ENCODE assay signal across 8 cellular contexts in the genomic region with DNA sequence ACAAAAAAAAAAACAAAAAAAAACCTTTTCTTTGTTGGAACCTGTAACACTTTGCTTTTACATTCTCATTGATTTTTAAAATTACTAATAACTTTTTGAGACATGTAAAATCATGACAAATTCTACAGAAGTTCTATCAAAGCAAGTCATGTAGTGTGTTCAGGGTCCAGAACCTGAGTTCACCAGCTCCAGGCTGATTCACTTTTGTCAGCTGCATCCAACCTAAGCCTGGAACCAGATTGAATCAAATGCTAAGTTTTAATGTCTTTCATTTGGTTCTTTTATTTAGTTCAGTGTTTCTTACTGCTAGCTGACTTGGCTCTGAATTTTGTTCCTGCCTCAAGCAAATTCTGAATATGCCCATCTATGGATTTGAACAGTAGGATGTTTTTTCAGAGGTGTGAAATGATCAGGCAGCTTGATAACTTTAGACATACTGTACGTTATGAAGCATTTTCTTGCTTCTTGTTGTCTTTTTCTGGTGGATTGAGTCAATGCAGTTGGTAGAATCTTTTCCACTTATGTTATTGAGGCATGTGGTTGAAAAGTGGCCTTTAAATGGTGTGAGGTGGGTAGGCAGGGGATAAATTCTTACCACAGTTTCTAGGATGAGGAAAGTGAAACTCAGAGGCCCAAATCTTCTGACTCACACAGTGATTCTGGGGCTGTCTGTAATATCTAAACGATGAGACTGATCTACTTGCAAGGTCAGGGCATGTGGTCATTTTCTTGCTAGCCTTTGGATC.
DNase-seq lines count a peak whose midpoint lies in the region; ATAC-seq and TF ChIP-seq lines count a peak whose summit lies in the region.
"Not testable (repeated sequence)": the region's sequence is repeated elsewhere in the genome, so short reads cannot be mapped to it uniquely, and the experiment has no call there.

No MANE protein-coding gene starts in this region.

- no CpG with 5 or more reads among the region's 2 CpGs for WGBS in heart right ventricle, 2 donors

- H3K27me3 Mint-ChIP-seq in activated T-cell treated with anti-CD3 and anti-CD28 coated beads, Interleukin-2, amount 50 U/mL, for 4 hours (ENCODE audit: low read depth): not testable (repeated sequence)

- not testable (repeated sequence) for H3K4me3 ChIP-seq in heart right ventricle

- H3K4me3 Mint-ChIP-seq in activated T-cell treated with anti-CD3 and anti-CD28 coated beads, Interleukin-2, amount 50 U/mL, for 4 hours; stimulated activated effector memory CD8-positive, alpha-beta T cell treated with anti-CD3 and anti-CD28 coated beads, Interleukin-12 subunit alpha, Interleukin-12 subunit beta, amount 100 ng/mL, for 72 hours: not testable (repeated sequence)

- not testable (repeated sequence) for H3K9me3 ChIP-seq in heart right ventricle

- intact Hi-C loops in heart right ventricle (cut with DNase I): not testable (repeated sequence)

- H3K27me3 ChIP-seq in heart right ventricle: not testable (repeated sequence)

- not testable (repeated sequence) for H3K27ac ChIP-seq in heart right ventricle

- H3K9me3 Mint-ChIP-seq in activated T-cell treated with anti-CD3 and anti-CD28 coated beads, Interleukin-2, amount 50 U/mL, for 4 hours; stimulated activated effector memory CD8-positive, alpha-beta T cell treated with anti-CD3 and anti-CD28 coated beads, Interleukin-12 subunit alpha, Interleukin-12 subunit beta, amount 100 ng/mL, for 72 hours: not testable (repeated sequence)

- not testable (repeated sequence) for H3K36me3 ChIP-seq in heart right ventricle

- ATAC-seq in GM18498 (IDR thresholded peaks at IDR 0.05; ENCODE audit: unreplicated experiment) (peak; percentile 67), GM19463 (IDR thresholded peaks at IDR 0.05; ENCODE audit: unreplicated experiment) (peak; percentile 69), HG02571 (IDR thresholded peaks at IDR 0.05; ENCODE audit: unreplicated experiment) (peak; percentile 63), HG03045 (IDR thresholded peaks at IDR 0.05; ENCODE audit: unreplicated experiment) (peak; percentile 51), HG03571 (IDR thresholded peaks at IDR 0.05; ENCODE audit: unreplicated experiment) (peak; percentile 60), heart right ventricle (peak in 6 of 8 donors; percentile 13 to 81 (median 41))
- ATAC-seq in activated T-cell treated with anti-CD3 and anti-CD28 coated beads, Interleukin-2, amount 50 U/mL, for 4 hours: peak; percentile 90 to 91
- peak; percentile 98 for ATAC-seq in stimulated activated effector memory CD8-positive, alpha-beta T cell treated with anti-CD3 and anti-CD28 coated beads, Interleukin-12 subunit alpha, Interleukin-12 subunit beta, amount 100 ng/mL, for 72 hours

- TF ChIP-seq CTCF in heart right ventricle (IDR thresholded peaks at IDR 0.05): not testable (repeated sequence)

- not testable (repeated sequence) for H3K4me1 Mint-ChIP-seq in activated T-cell treated with anti-CD3 and anti-CD28 coated beads, Interleukin-2, amount 50 U/mL, for 4 hours (ENCODE audit: low read depth)
- peaks cover 14% of the 10 kb centered on the region for H3K4me1 Mint-ChIP-seq in stimulated activated effector memory CD8-positive, alpha-beta T cell treated with anti-CD3 and anti-CD28 coated beads, Interleukin-12 subunit alpha, Interleukin-12 subunit beta, amount 100 ng/mL, for 72 hours

- not testable (repeated sequence) for H3K4me1 ChIP-seq in heart right ventricle

- not testable (repeated sequence) for DNase-seq in activated T-cell treated with anti-CD3 and anti-CD28 coated beads, Interleukin-2, amount 50 U/mL, for 4 hours; heart right ventricle; stimulated activated effector memory CD8-positive, alpha-beta T cell treated with anti-CD3 and anti-CD28 coated beads, Interleukin-12 subunit alpha, Interleukin-12 subunit beta, amount 100 ng/mL, for 72 hours (ENCODE audit: low spot score in 2 of 2)

- not testable (repeated sequence) for H3K36me3 Mint-ChIP-seq in activated T-cell treated with anti-CD3 and anti-CD28 coated beads, Interleukin-2, amount 50 U/mL, for 4 hours (ENCODE audit: insufficient read depth); stimulated activated effector memory CD8-positive, alpha-beta T cell treated with anti-CD3 and anti-CD28 coated beads, Interleukin-12 subunit alpha, Interleukin-12 subunit beta, amount 100 ng/mL, for 72 hours

- not testable (repeated sequence) for H3K27ac Mint-ChIP-seq in stimulated activated effector memory CD8-positive, alpha-beta T cell treated with anti-CD3 and anti-CD28 coated beads, Interleukin-12 subunit alpha, Interleukin-12 subunit beta, amount 100 ng/mL, for 72 hours

Comparison
In these comparisons a context has a peak if more than half of its experiments do, and no peak if none do; other contexts are left out.
1. ATAC-seq: peak in every context shown above with its lines; median percentile 98 in stimulated activated effector memory CD8-positive, alpha-beta T cell treated with anti-CD3 and anti-CD28 coated beads, Interleukin-12 subunit alpha, Interleukin-12 subunit beta, amount 100 ng/mL, for 72 hours; 90 in activated T-cell treated with anti-CD3 and anti-CD28 coated beads, Interleukin-2, amount 50 U/mL, for 4 hours; 69 in GM19463; 67 in GM18498; 63 in HG02571; 60 in HG03571; 51 in HG03045; 41 in heart right ventricle.